Comparison of ENCODE assay signal across 9 cellular contexts in genomic region chr5:152393420-152393819, GRCh38. TPM values are rescaled to one million over a fixed set of nuclear protein-coding genes. Genes with fewer than 3 reads are reported as not detected.
"Had no signal": no experiment of that assay in that cellular context is flagged by ENCODE, and none has a peak within 500 bp of the region (broad histone marks: within the 10 kb centered on the region; RNA-seq: fewer than 3 reads in every experiment).

No MANE protein-coding gene starts in this region.

- FAIRE-seq: G401.6, GM12878, GM12891, GM12892, GM18507, GM19239 had no signal

- H3K4me3 ChIP-seq: GM12878 had no signal

- DNase-seq: GDM1, GF-D8 had no signal

- ATAC-seq: GM12878 had no signal

RNA-seq across cellular contexts. Expression of gene NMUR2, which starts 11.7 kb away (rescaled TPM):
- total RNA-seq: G401 had no signal
